8 cellular contexts compared by ENCODE assay signal in the genomic region with DNA sequence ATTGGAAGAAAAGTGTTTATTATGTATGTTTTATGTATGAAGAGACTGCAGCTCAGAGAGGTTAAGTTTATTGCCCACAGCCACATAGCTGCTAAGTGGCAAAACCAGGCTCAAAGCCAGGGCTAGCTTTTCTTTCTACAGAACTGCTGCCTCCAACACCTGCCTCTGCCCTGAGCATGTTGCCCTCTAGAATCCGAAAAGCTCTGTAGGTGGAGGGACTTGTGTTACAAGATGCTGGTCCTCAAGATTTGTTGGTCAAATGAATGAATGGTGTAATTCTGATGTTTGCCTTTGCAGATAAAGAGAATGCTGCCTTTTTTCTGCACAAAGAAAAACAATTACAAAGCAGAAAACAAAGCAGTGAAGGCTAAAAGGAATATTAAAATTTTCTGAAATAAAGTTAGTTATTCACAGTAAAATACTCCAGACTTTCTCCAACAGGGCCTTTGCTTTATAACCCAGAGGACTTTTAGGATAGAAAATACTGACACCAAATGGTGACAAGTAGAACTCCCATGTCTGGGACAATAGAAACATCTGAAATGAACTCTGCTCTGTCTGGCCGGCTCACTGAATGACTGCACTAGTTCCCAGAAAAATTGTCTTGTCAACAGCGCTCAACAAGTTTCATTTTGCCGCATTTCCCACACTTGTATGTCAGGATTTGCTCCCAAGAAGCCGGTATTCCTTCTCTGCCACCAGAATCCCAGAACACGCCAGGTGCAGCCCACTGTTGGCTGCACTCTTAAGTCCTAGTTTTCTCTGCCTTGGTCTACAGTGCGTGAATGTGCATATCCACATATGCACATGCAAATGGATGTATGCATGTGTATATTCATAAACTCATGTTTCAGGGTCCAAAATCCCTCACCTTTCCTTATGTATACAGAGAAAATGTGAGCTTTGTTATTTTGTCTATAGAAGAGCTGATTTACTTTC. TPM values are rescaled to one million over a fixed set of nuclear protein-coding genes. Genes with fewer than 3 reads are reported as not detected.
DNase-seq lines count a peak whose midpoint lies in the region; ATAC-seq, FAIRE-seq and TF ChIP-seq lines count a peak whose summit lies in the region.

No MANE protein-coding gene starts in this region.

- peak; percentile 62 for ATAC-seq in HG02610 (IDR thresholded peaks at IDR 0.05; ENCODE audit: unreplicated experiment)
- peak; percentile 95 for ATAC-seq in left colon
- ATAC-seq in upper lobe of left lung (ENCODE audit: low FRiP score in 2 of 2) = peak; percentile 64 to 85

- in situ Hi-C loops in brain microvascular endothelial cell (cut with HindIII; ENCODE audit: low pct_ligation_motif_present, low sequenced_read_pairs) = no loop called here

- no peak overlapping the region for H3K27ac ChIP-seq in brain microvascular endothelial cell
- H3K27ac ChIP-seq in upper lobe of left lung = no peak overlapping the region

- peaks cover 0 to 3% (median 0%) of the 10 kb centered on the region in 4 donors for H3K4me1 ChIP-seq in upper lobe of left lung

- peak; percentile 89 for FAIRE-seq in A204.1 (lab: Jason Lieb, UNC)
- peak; percentile 76 for FAIRE-seq in G401.6 (lab: Jason Lieb, UNC)

- DNase-seq in NCI-H2227 (lab: John Stamatoyannopoulos, UW; ENCODE audit: unreplicated experiment) (peak; percentile 47), brain microvascular endothelial cell (peak; percentile 15), left colon (no peak), upper lobe of left lung (no peak), T-helper 9 cell (no peak)

- H3K27me3 ChIP-seq in brain microvascular endothelial cell (replicated peaks) (no peaks in the 10 kb centered on the region), upper lobe of left lung (no peaks in the 10 kb centered on the region)

- H3K9me3 ChIP-seq in upper lobe of left lung = no peaks in the 10 kb centered on the region

- 46 to 56% methylated on average over 7 of the region's 7 CpGs for WGBS in upper lobe of left lung, 2 donors

- TF ChIP-seq CTCF in brain microvascular endothelial cell (IDR thresholded peaks at IDR 0.05; ENCODE audit: low read depth, low read length, missing control alignments) (peak; percentile 50), upper lobe of left lung (IDR thresholded peaks at IDR 0.05) (peak in 5 of 6 experiments; percentile 44 to 66 (median 58))

- no peak for TF ChIP-seq EP300 in upper lobe of left lung (IDR thresholded peaks at IDR 0.05)

- no peak overlapping the region for H3K4me3 ChIP-seq in brain microvascular endothelial cell (ENCODE audit: low read depth, low read length)
- H3K4me3 ChIP-seq in upper lobe of left lung = no peak overlapping the region

- H3K36me3 ChIP-seq in brain microvascular endothelial cell (replicated peaks) = no peaks in the 10 kb centered on the region
- H3K36me3 ChIP-seq in upper lobe of left lung = no peaks in the 10 kb centered on the region

- TF ChIP-seq POLR2A in upper lobe of left lung (IDR thresholded peaks at IDR 0.05) = no peak

- intact Hi-C loops in left colon (cut with DNase I, micrococcal nuclease) = loop anchor here (5.0 to 10.0 kb wide), 3 partner anchors 58 to 276 kb away; no protein-coding TSS in a partner anchor

RNA-seq across cellular contexts. Expression of a gene that starts 11.0 kb away (rescaled TPM):
- total RNA-seq in left colon = not detected
- total RNA-seq in upper lobe of left lung = not detected

RNA-seq across cellular contexts. Expression of a gene that starts 21.9 kb away (rescaled TPM):
- 10 to 100 TPM; 22.1 to 24.9 TPM for total RNA-seq in left colon
- total RNA-seq in upper lobe of left lung = 10 to 100 TPM in 4 of 6 donors, 1 to 10 TPM in 2; 7.0 to 17.8 (median 10.8) TPM

Comparison
In these comparisons a context has a peak if more than half of its experiments do, and no peak if none do; other contexts are left out.
1. DNase-seq: peak in NCI-H2227 (single experiment) and brain microvascular endothelial cell (single experiment); none in left colon (0 of 2), upper lobe of left lung (0 of 2) and T-helper 9 cell (single experiment).
2. Peak in every context shown above with its lines, with median percentiles within 50 percentile points of each other: ATAC-seq.